8 cellular contexts compared by ENCODE assay signal in the genomic region with DNA sequence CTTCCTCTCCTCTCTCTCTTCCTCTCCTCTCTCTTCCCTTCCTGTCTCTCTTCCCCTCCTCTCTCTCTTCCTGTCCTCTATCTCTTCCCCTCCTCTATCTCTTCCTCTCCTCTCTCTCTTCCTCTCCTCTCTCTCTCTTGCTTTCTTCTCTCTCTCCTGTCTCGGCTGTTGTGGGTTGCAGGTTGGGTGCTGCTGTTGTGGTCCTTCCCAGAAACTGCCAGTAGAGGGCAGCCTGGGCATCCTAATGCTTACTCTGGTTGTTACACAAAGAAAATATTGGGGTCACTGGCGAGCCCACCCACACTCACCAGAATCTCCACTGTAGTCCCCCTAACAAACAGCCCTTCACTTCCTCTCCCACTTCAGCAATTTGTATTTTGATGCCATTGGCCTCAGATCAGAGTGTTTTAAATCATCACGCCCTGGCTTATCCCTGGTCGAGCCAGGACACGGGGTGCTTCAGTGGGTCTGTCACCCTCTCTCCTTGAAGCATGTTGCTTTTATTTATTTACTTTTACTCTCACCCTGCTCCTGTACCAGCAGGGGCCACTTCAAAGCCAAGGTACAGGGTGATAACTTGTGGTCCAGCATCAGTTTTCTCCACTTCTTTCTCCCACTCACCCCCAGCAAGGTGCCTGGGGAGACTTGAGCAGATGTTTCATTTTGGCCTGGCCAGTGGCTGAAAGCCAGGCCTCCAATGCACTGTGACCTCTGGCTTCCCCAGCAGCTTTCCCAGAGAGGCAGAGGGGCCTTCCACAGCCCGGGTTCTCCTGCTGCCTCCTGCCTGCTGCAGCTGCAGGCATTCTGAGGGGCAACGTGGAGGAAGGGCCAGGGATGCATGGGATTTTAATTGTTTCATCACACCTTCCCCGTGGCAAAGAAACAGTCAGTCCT. TPM values are rescaled to one million over a fixed set of nuclear protein-coding genes. Genes with fewer than 3 reads are reported as not detected.
DNase-seq lines count a peak whose midpoint lies in the region; ATAC-seq and TF ChIP-seq lines count a peak whose summit lies in the region.

No MANE protein-coding gene starts in this region.

- TF ChIP-seq CTCF in thoracic aorta (IDR thresholded peaks at IDR 0.05): peak; percentile 69

- no peaks in the 10 kb centered on the region for H3K27me3 ChIP-seq in MG63
- no peaks in the 10 kb centered on the region for H3K27me3 ChIP-seq in thoracic aorta (replicated peaks; ENCODE audit: insufficient read depth)

- DNase-seq in NCI-H146 (lab: John Stamatoyannopoulos, UW) (peak; percentile 4), NCI-H146 treated with DMSO at 0.1 percent for 48 hours (lab: John Stamatoyannopoulos, UW; ENCODE audit: unreplicated experiment) (no peak), MG63 (peak; percentile 61), ecto neural progenitor cell (ENCODE audit: low spot score) (peak; percentile 75), midbrain (lab: John Stamatoyannopoulos, UW) (peak; percentile 61), thoracic aorta (ENCODE audit: low spot score) (no peak)
- DNase-seq in activated CD4-positive, alpha-beta T cell treated with anti-CD3 and anti-CD28 coated beads, Interleukin-2, amount 50 U/mL, for 1 hour: peak; percentile 67

- H3K4me3 ChIP-seq in MG63 (no peak overlapping the region), thoracic aorta (no peak overlapping the region)

- no peak for ATAC-seq in thoracic aorta (ENCODE audit: insufficient number of reproducible peaks, low FRiP score, low read depth)
- no peak for ATAC-seq in GM19324 (IDR thresholded peaks at IDR 0.05; ENCODE audit: low FRiP score, unreplicated experiment)

- peaks cover 15 to 28% of the 10 kb centered on the region in 2 donors for H3K4me1 ChIP-seq in thoracic aorta (ENCODE audit: control insufficient read depth in 1 of 2, low read depth in 2 of 2)

- no peak overlapping the region for H3K27ac ChIP-seq in thoracic aorta

- H3K36me3 ChIP-seq in MG63 (peaks cover 6% of the 10 kb centered on the region; the same call in 1 of the 2 replicates), thoracic aorta (peaks cover 10% of the 10 kb centered on the region)

- no peaks in the 10 kb centered on the region for H3K9me3 ChIP-seq in MG63
- H3K9me3 ChIP-seq in thoracic aorta: no peaks in the 10 kb centered on the region

RNA-seq across cellular contexts. Expression of gene MMP15, which starts 4.7 kb away (rescaled TPM):
- total RNA-seq in MG63 (2014; rRNA removed; shearing (Covaris generic); ENCODE audit: low replicate concordance): 9.9 and 14.5 TPM in 2 replicates
- total RNA-seq in thoracic aorta: 1 to 10 TPM; 2.1 to 3.8 TPM

RNA-seq across cellular contexts. Expression of gene USB1, which starts 19.7 kb away (rescaled TPM):
- total RNA-seq in MG63 (2014; rRNA removed; shearing (Covaris generic); ENCODE audit: low replicate concordance): 17.9 and 23.9 TPM in 2 replicates
- 10 to 100 TPM; 55.9 to 90.3 TPM for total RNA-seq in thoracic aorta

RNA-seq across cellular contexts. Expression of gene ZNF319, which starts 20.4 kb away (rescaled TPM):
- 9.3 and 15.5 TPM in 2 replicates for total RNA-seq in MG63 (2014; rRNA removed; shearing (Covaris generic); ENCODE audit: low replicate concordance)
- 10 to 100 TPM in 1 of 2 donors, 1 to 10 TPM in 1; 6.0 to 13.8 TPM for total RNA-seq in thoracic aorta

RNA-seq across cellular contexts. Expression of gene CNGB1, which starts 49.9 kb away (rescaled TPM):
- total RNA-seq in MG63 (2014; rRNA removed; shearing (Covaris generic); ENCODE audit: low replicate concordance): not detected in 2 replicates
- not detected for total RNA-seq in thoracic aorta

Comparison
In these comparisons a context has a peak if more than half of its experiments do, and no peak if none do; other contexts are left out.
1. DNase-seq: peak in NCI-H146 (single experiment), MG63 (single experiment), activated CD4-positive, alpha-beta T cell treated with anti-CD3 and anti-CD28 coated beads, Interleukin-2, amount 50 U/mL, for 1 hour (single experiment), ecto neural progenitor cell (single experiment) and midbrain (single experiment); none in NCI-H146 treated with DMSO at 0.1 percent for 48 hours (single experiment) and thoracic aorta (single experiment).